8 cellular contexts compared by ENCODE assay signal in genomic region chr12:132489078-132489601, GRCh38. TPM values are rescaled to one million over a fixed set of nuclear protein-coding genes. Genes with fewer than 3 reads are reported as not detected.
DNase-seq lines count a peak whose midpoint lies in the region; ATAC-seq, FAIRE-seq and TF ChIP-seq lines count a peak whose summit lies in the region.

No MANE protein-coding gene starts in this region.

- ATAC-seq in HG02798 (IDR thresholded peaks at IDR 0.05; ENCODE audit: poor library complexity, unreplicated experiment) (peak; percentile 12), T-cell (replicated peaks in 1 of 4) (peak; percentile 36 to 66 (median 57)), left lobe of liver (no peak)

- no peaks in the 10 kb centered on the region for H3K9me3 ChIP-seq in CD4-positive, alpha-beta memory T cell (ENCODE audit: control insufficient read depth in 1 of 2, low read length in 2 of 2)
- H3K9me3 ChIP-seq in astrocyte (ENCODE audit: insufficient read depth, low read depth, low read length): no peaks in the 10 kb centered on the region

- H3K4me3 ChIP-seq in CD4-positive, alpha-beta memory T cell (ENCODE audit: low read length in 2 of 2): peak overlapping the region; percentile 64 to 81
- peak overlapping the region; percentile 49 for H3K4me3 ChIP-seq in astrocyte (ENCODE audit: insufficient read depth, low read depth, low read length)

- peak overlapping the region; percentile 83 for H3K27ac ChIP-seq in CD4-positive, alpha-beta memory T cell (ENCODE audit: low read depth, low read length)
- no peak overlapping the region for H3K27ac ChIP-seq in astrocyte (ENCODE audit: low read depth, low read length)

- FAIRE-seq in astrocyte (lab: Jason Lieb, UNC): no peak

- peaks cover 0 to 15% of the 10 kb centered on the region in 2 donors for H3K36me3 Mint-ChIP-seq in CD4-positive, alpha-beta memory T cell
- H3K36me3 Mint-ChIP-seq in T-cell: peaks cover 3% of the 10 kb centered on the region
- peaks cover 3% of the 10 kb centered on the region for H3K36me3 Mint-ChIP-seq in astrocyte (ENCODE audit: low read depth, unreplicated experiment)

- peak overlapping the region; percentile 63 for H2AFZ ChIP-seq in astrocyte (ENCODE audit: low read depth, low read length)

- no peaks in the 10 kb centered on the region for H3K36me3 ChIP-seq in CD4-positive, alpha-beta memory T cell (ENCODE audit: insufficient read depth, low read length)
- H3K36me3 ChIP-seq in astrocyte (ENCODE audit: insufficient read depth, low read length): no peaks in the 10 kb centered on the region

- peak; percentile 66 to 80 (median 69) for DNase-seq in CD4-positive, alpha-beta memory T cell
- peak; percentile 34 to 72 (median 55) for DNase-seq in T-cell
- no peak for DNase-seq in astrocyte (ENCODE audit: low read depth)
- peak; percentile 67 for DNase-seq in left lobe of liver (ENCODE audit: low spot score)
- DNase-seq in stimulated activated CD8-positive, alpha-beta memory T cell treated with anti-CD3 and anti-CD28 coated beads, Interleukin-15, amount 100 ng/mL, for 1 hour (ENCODE audit: low read depth): peak; percentile 22
- DNase-seq in C1 segment of cervical spinal cord (lab: John Stamatoyannopoulos, UW): no peak
- DNase-seq in kidney glomerular epithelial cell (lab: John Stamatoyannopoulos, UW): no peak

- no peak for TF ChIP-seq CTCF in astrocyte (IDR thresholded peaks at IDR 0.05; ENCODE audit: insufficient read depth, low read depth, low read length)

- CTCF ChIA-PET in CD4-positive, alpha-beta memory T cell (lab: Charles Lee; ENCODE audit: partially characterized antibody): interaction anchor here (1.6 kb wide), 1 partner anchor 59 kb away, joined by 4 read pairs; no protein-coding TSS in a partner anchor
- CTCF ChIA-PET in T-cell (lab: Charles Lee): no interaction called here

- H3K9me3 Mint-ChIP-seq in CD4-positive, alpha-beta memory T cell: no peaks in the 10 kb centered on the region
- H3K9me3 Mint-ChIP-seq in T-cell (no peaks in the 10 kb centered on the region), astrocyte (ENCODE audit: unreplicated experiment) (no peaks in the 10 kb centered on the region)

- H3K4me1 Mint-ChIP-seq in CD4-positive, alpha-beta memory T cell: peaks cover 33 to 70% (median 49%) of the 10 kb centered on the region in 4 donors
- H3K4me1 Mint-ChIP-seq in T-cell (peaks cover 58 to 65% (median 64%) of the 10 kb centered on the region in 3 donors), astrocyte (ENCODE audit: low read depth, unreplicated experiment) (peaks cover 11% of the 10 kb centered on the region)

- H3K4me3 Mint-ChIP-seq in CD4-positive, alpha-beta memory T cell: peak overlapping the region; percentile 86 to 97 (median 93)
- H3K4me3 Mint-ChIP-seq in T-cell (peak overlapping the region; percentile 86 to 91 (median 86)), astrocyte (ENCODE audit: unreplicated experiment) (peak overlapping the region; percentile 27)

- H3K27me3 Mint-ChIP-seq in CD4-positive, alpha-beta memory T cell: no peaks in the 10 kb centered on the region
- H3K27me3 Mint-ChIP-seq in T-cell (no peaks in the 10 kb centered on the region), astrocyte (ENCODE audit: low read depth, unreplicated experiment) (peaks cover 11% of the 10 kb centered on the region)

- H3K27ac Mint-ChIP-seq in CD4-positive, alpha-beta memory T cell: peak overlapping the region; percentile 92 to 98 (median 97)
- H3K27ac Mint-ChIP-seq in T-cell (peak overlapping the region; percentile 95 to 99), astrocyte (ENCODE audit: unreplicated experiment) (no peak overlapping the region)

- no peaks in the 10 kb centered on the region for H3K27me3 ChIP-seq in CD4-positive, alpha-beta memory T cell (ENCODE audit: insufficient read depth, low read length)
- peaks cover 6% of the 10 kb centered on the region for H3K27me3 ChIP-seq in astrocyte (ENCODE audit: insufficient read depth, low read length)

- peaks cover 36% of the 10 kb centered on the region for H3K79me2 ChIP-seq in astrocyte (ENCODE audit: insufficient read depth, low read length)

- peaks cover 47% of the 10 kb centered on the region for H3K4me1 ChIP-seq in CD4-positive, alpha-beta memory T cell (ENCODE audit: insufficient read depth, low read length)
- peaks cover 17% of the 10 kb centered on the region for H3K4me1 ChIP-seq in astrocyte (ENCODE audit: insufficient read depth, low read length)

- peak overlapping the region; percentile 82 for H3K4me2 ChIP-seq in astrocyte (ENCODE audit: low read length)

- POLR2A ChIA-PET in CD4-positive, alpha-beta memory T cell (lab: Charles Lee; ENCODE audit: partially characterized antibody): interaction anchor here (0.7 to 4.7 kb wide), 14 partner anchors 11 to 344 kb away, joined by 3 to 70 read pairs (median 5); no protein-coding TSS in a partner anchor
- POLR2A ChIA-PET in T-cell (lab: Charles Lee): no interaction called here

- H3K9ac ChIP-seq in astrocyte (ENCODE audit: low read length): no peak overlapping the region

- intact Hi-C loops in CD4-positive, alpha-beta memory T cell (cut with micrococcal nuclease): loop anchor here (1.0 kb wide), 2 partner anchors 44 to 300 kb away; no protein-coding TSS in a partner anchor

- H4K20me1 ChIP-seq in astrocyte (ENCODE audit: insufficient read depth, low read length): peaks cover 35% of the 10 kb centered on the region

RNA-seq across cellular contexts. Expression of gene FBRSL1, which starts 0.8 kb away (rescaled TPM):
- 100 to 1,000 TPM in 1 of 2 experiments, 10 to 100 TPM in 1; 97.3 to 101 TPM for total RNA-seq in CD4-positive, alpha-beta memory T cell
- polyA plus RNA-seq in CD4-positive, alpha-beta memory T cell: 1 to 10 TPM in 1 of 2 donors, not detected in 1; 3.1 TPM
- total RNA-seq in T-cell (100 to 1,000 TPM in 2 of 5 donors, 10 to 100 TPM in 3; 82.1 to 114 (median 99.3) TPM), astrocyte (36.6 and 43.8 TPM in 2 replicates), left lobe of liver (44.9 TPM)

Comparison
In these comparisons a context has a peak if more than half of its experiments do, and no peak if none do; other contexts are left out.
1. DNase-seq: peak in CD4-positive, alpha-beta memory T cell (5 of 5), T-cell (34 of 34), left lobe of liver (single experiment) and stimulated activated CD8-positive, alpha-beta memory T cell treated with anti-CD3 and anti-CD28 coated beads, Interleukin-15, amount 100 ng/mL, for 1 hour (single experiment); none in astrocyte (single experiment), C1 segment of cervical spinal cord (0 of 14) and kidney glomerular epithelial cell (single experiment).
2. H3K4me3 Mint-ChIP-seq: peak in every context shown above with its lines; median percentile 93 in CD4-positive, alpha-beta memory T cell; 86 in T-cell; 27 in astrocyte.